11 cellular contexts compared by ENCODE assay signal in the genomic region with DNA sequence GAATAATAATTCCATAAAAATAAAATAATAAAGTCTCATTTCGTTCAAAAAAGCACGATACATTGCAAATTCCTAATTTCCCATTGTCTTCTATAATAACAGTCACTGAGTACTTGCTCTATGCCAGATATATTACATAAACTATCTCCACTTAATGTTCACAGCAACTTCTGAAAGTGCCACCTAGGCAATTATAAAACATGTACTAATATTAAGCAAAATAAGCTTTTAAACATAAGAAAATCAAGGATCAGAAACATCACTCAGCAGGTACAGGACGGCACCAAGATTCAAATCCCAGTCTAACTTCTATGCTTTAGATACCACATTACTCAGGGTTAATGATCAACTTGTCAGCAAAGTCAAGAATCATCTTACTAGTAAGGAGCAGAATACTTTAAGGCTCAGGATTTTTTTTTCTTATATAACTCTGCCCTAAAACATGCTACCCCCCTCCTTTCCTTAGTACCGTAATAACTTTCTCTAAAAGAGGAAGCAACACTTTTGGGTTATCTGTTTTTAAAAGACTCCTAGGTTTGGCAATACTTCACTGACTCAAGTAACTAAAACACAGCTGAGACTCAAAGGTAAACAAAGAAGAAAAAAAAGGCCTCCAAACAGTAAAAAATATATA. TPM values are rescaled to one million over a fixed set of nuclear protein-coding genes. Genes with fewer than 3 reads are reported as not detected.
DNase-seq lines count a peak whose midpoint lies in the region; ATAC-seq and TF ChIP-seq lines count a peak whose summit lies in the region.
"Had no signal": no experiment of that assay in that cellular context is flagged by ENCODE, and none has a peak within 500 bp of the region (broad histone marks: within the 10 kb centered on the region; RNA-seq: fewer than 3 reads in every experiment).

No MANE protein-coding gene starts in this region.

- no peak overlapping the region for H3K14ac ChIP-seq in H9 (ENCODE audit: insufficient read depth, low read length)

- H2BK12ac ChIP-seq in H9 (ENCODE audit: insufficient read length, low read depth, low read length) = no peak overlapping the region

- H3K27ac Mint-ChIP-seq in H9 = no peak overlapping the region; a peak in 1 of 7 replicates

- H3K4me1 ChIP-seq in H9 (ENCODE audit: insufficient read depth, low read length) (no peaks in the 10 kb centered on the region), transverse colon (peaks cover 0 to 19% (median 7%) of the 10 kb centered on the region in 4 donors)

- no peak overlapping the region for H3K4ac ChIP-seq in H9 (ENCODE audit: low read depth, low read length)

- no peak for TF ChIP-seq EP300 in transverse colon (IDR thresholded peaks at IDR 0.05; ENCODE audit: low read depth)

- no peak overlapping the region for H3T11ph ChIP-seq in H9 (ENCODE audit: low read length)

- no peak overlapping the region for H3K56ac ChIP-seq in H9 (ENCODE audit: insufficient read length, low read depth, low read length)

- peaks cover 16 to 18% of the 10 kb centered on the region in 2 experiments for H3K4me1 Mint-ChIP-seq in H9

- DNase-seq in NAMALWA (ENCODE audit: low spot score) (peak; percentile 79), medulla oblongata (ENCODE audit: extremely low spot score) (peak; percentile 38), NCI-H2227 treated with DMSO at 0.1 percent for 48 hours (lab: John Stamatoyannopoulos, UW) (no peak), H9 (no peak), retina (no peak), transverse colon (no peak)
- DNase-seq: NCI-H2081 treated with DMSO at 0.1 percent for 48 hours, upper lobe of left lung had no signal

- H3K79me2 ChIP-seq in H9 (ENCODE audit: insufficient read depth, low read length) = peaks cover 12% of the 10 kb centered on the region; the same call in 1 of the 2 replicates

- intact Hi-C loops in transverse colon (cut with DNase I; ENCODE audit: low total_unique reads) = no loop called here

- no peaks in the 10 kb centered on the region for H3K27me3 Mint-ChIP-seq in H9 (ENCODE audit: low read depth)

- H2BK120ac ChIP-seq in H9 (ENCODE audit: low read depth, low read length, poor library complexity, severe bottlenecking) = no peak overlapping the region

- peaks cover 5% of the 10 kb centered on the region for H3K79me1 ChIP-seq in H9 (ENCODE audit: insufficient read depth, low read depth, low read length, poor library complexity, severe bottlenecking)

- H3K23ac ChIP-seq in H9 (ENCODE audit: insufficient read length, low read depth, low read length) = no peak overlapping the region

- H2AFZ ChIP-seq in H9 (ENCODE audit: low read length) = no peak overlapping the region

- H3K36me3 ChIP-seq in transverse colon = no peaks in the 10 kb centered on the region
- H3K36me3 ChIP-seq: upper lobe of left lung had no signal

- no peak overlapping the region for H4K8ac ChIP-seq in H9 (replicated peaks; ENCODE audit: insufficient read length, low read depth, low read length)

- no peak overlapping the region for H3K4me2 ChIP-seq in H9 (ENCODE audit: insufficient read depth, insufficient read length, low read length)

- no peak overlapping the region for H3K27ac ChIP-seq in H9 (ENCODE audit: insufficient read length, low read depth, low read length)
- H3K27ac ChIP-seq in transverse colon = no peak overlapping the region
- H3K27ac ChIP-seq: epithelial cell of prostate, upper lobe of left lung had no signal

- no peak overlapping the region for H2BK15ac ChIP-seq in H9 (ENCODE audit: low read depth, low read length)

- H2BK5ac ChIP-seq in H9 (ENCODE audit: insufficient read length, low read length) = no peak overlapping the region

- no peaks in the 10 kb centered on the region for H4K20me1 ChIP-seq in H9 (ENCODE audit: control insufficient read depth, insufficient read depth, insufficient read length)

- H3K27me3 ChIP-seq in H9 (ENCODE audit: insufficient read depth, low read length) = no peaks in the 10 kb centered on the region
- no peaks in the 10 kb centered on the region for H3K27me3 ChIP-seq in transverse colon
- H3K27me3 ChIP-seq: upper lobe of left lung had no signal

- H3K9me3 ChIP-seq in H9 (ENCODE audit: control insufficient read depth, low read depth, low read length) = no peaks in the 10 kb centered on the region
- no peaks in the 10 kb centered on the region for H3K9me3 ChIP-seq in transverse colon
- H3K9me3 ChIP-seq: upper lobe of left lung had no signal

- no peak for TF ChIP-seq POLR2A in transverse colon (IDR thresholded peaks at IDR 0.05)

- no peak overlapping the region for H3K18ac ChIP-seq in H9 (ENCODE audit: insufficient read length, low read depth, low read length)

- no peaks in the 10 kb centered on the region for H3K23me2 ChIP-seq in H9 (ENCODE audit: insufficient read length, low read depth, low read length, poor library complexity, severe bottlenecking)

- H3K36me3 Mint-ChIP-seq in H9 (ENCODE audit: insufficient read depth in 1 of 3, low read depth in 3 of 3) = peaks cover 6 to 22% (median 22%) of the 10 kb centered on the region in 3 experiments

- H2AK5ac ChIP-seq in H9 (ENCODE audit: insufficient read length, low read length) = no peak overlapping the region

- no peak overlapping the region for H2BK20ac ChIP-seq in H9 (ENCODE audit: low read depth, low read length, poor library complexity, severe bottlenecking)

- H3K9ac ChIP-seq in H9 (ENCODE audit: extremely low read depth, insufficient read length, low read length) = no peak overlapping the region

- H3K4me3 ChIP-seq in transverse colon = no peak overlapping the region
- H3K4me3 ChIP-seq: upper lobe of left lung had no signal

- TF ChIP-seq CTCF in H9 (conservative IDR thresholded peaks at IDR 0.05) = no peak
- TF ChIP-seq CTCF in transverse colon (IDR thresholded peaks at IDR 0.05) = no peak

- no peak overlapping the region for H4K5ac ChIP-seq in H9 (ENCODE audit: insufficient read length, low read depth, low read length)

- ATAC-seq in GM18517 (IDR thresholded peaks at IDR 0.05; ENCODE audit: unreplicated experiment) (peak; percentile 85), HG02798 (IDR thresholded peaks at IDR 0.05; ENCODE audit: poor library complexity, unreplicated experiment) (peak; percentile 72)

- in situ Hi-C loops in transverse colon (cut with MboI; ENCODE audit: low pct_ligation_motif_present in 1 of 4, low pct_unique_long_range_greater_than_20kb in 1 of 4, low sequenced_read_pairs in 3 of 4) = no loop called here

- peaks cover 5 to 9% of the 10 kb centered on the region in 2 experiments; a peak in 3 of 5 replicates for H3K9me3 Mint-ChIP-seq in H9

- H3K4me3 Mint-ChIP-seq in H9 = no peak overlapping the region

- H4K91ac ChIP-seq in H9 (ENCODE audit: insufficient read length, low read depth, low read length) = no peak overlapping the region

- WGBS in H9 (ENCODE audit: extremely low coverage, insufficient read length, low lambda C conversion rate) = no CpG with 5 or more reads among the region's 4 CpGs
- 42% methylated on average over 4 of the region's 4 CpGs for WGBS in transverse colon (ENCODE audit: low coverage in 1 of 2), 2 donors

RNA-seq across cellular contexts. Expression of gene USP6NL, which starts 51.3 kb away (rescaled TPM):
- total RNA-seq in H9 (2021) (27.7 and 28.3 TPM in 2 replicates), transverse colon (10 to 100 TPM; 17.3 to 45.8 (median 26.6) TPM)

Comparison
In these comparisons a context has a peak if more than half of its experiments do, and no peak if none do; other contexts are left out.
1. DNase-seq: peak in NAMALWA (single experiment) and medulla oblongata (single experiment); none in NCI-H2227 treated with DMSO at 0.1 percent for 48 hours (single experiment), H9 (single experiment), retina (single experiment) and transverse colon (single experiment).